24 cellular contexts compared by ENCODE assay signal in the genomic region with DNA sequence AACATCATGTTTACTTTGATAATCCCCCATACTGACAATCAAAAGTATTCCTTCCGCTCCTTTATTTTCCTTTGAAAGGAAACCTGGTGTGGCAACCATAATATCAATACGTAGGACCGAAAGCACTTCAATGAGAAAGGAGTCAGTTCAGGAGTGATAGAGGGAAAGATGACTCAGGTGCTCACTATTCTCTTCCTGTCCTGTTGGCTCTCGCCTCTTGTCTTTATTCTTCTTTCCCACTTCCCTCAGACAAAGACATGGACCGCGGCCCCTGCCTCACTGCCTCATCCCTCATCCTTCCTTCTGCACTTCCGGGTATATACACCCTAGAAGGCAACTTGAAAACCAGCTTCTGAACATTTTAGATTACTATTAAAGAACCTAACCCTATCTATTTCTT. TPM values are rescaled to one million over a fixed set of nuclear protein-coding genes. Genes with fewer than 3 reads are reported as not detected.
"Had no signal": no experiment of that assay in that cellular context is flagged by ENCODE, and none has a peak within 500 bp of the region (broad histone marks: within the 10 kb centered on the region; RNA-seq: fewer than 3 reads in every experiment).

No MANE protein-coding gene starts in this region.

- H3K27me3 Mint-ChIP-seq: activated naive CD4-positive, alpha-beta T cell treated with anti-CD3 and anti-CD28 coated beads, Interleukin-2, amount 50 U/mL, for 24 hours had no signal

- H3K4me3 Mint-ChIP-seq: activated naive CD4-positive, alpha-beta T cell treated with anti-CD3 and anti-CD28 coated beads, Interleukin-2, amount 50 U/mL, for 24 hours; endodermal cell; neural progenitor cell had no signal

- H3K27ac ChIP-seq: dorsolateral prefrontal cortex, left ventricle myocardium inferior, neural progenitor cell, prostate gland, right atrium auricular region, tibial nerve, vagina had no signal

- DNase-seq: activated CD4-positive, alpha-beta T cell treated with anti-CD3 and anti-CD28 coated beads, Interleukin-2, amount 50 U/mL, for 1 hour; activated CD8-positive, alpha-beta memory T cell treated with anti-CD3 and anti-CD28 coated beads for 24 hours; activated effector memory CD4-positive, alpha-beta T cell treated with anti-CD3 and anti-CD28 coated beads, Interleukin-2, amount 50 U/mL, for 16 hours; amniotic stem cell; dorsolateral prefrontal cortex; endodermal cell; head of caudate nucleus; left ventricle myocardium inferior; SK-N-SH; stimulated activated CD4-positive, alpha-beta T cell treated with anti-CD3 and anti-CD28 coated beads, Interleukin-12 subunit alpha, Interleukin-12 subunit beta, amount 100 ng/mL, for 4 hours; stimulated activated CD4-positive, alpha-beta T cell treated with anti-CD3 and anti-CD28 coated beads, Interleukin-1b, Interleukin-23, amount 100 ng/mL, for 48 hours; stimulated activated CD8-positive, alpha-beta memory T cell treated with anti-CD3 and anti-CD28 coated beads, Interleukin-4, amount 100 ng/mL, for 48 hours; stimulated activated naive CD4-positive, alpha-beta T cell treated with Interleukin-2 at 50 U/mL for 16 hours; T1000 had no signal

- FAIRE-seq: colon, frontal cortex had no signal

- ATAC-seq: activated CD4-positive, CD25-positive, alpha-beta regulatory T cell treated with anti-CD3 and anti-CD28 coated beads, Interleukin-2, amount 50 U/mL, for 24 hours had no signal

- H3K36me3 Mint-ChIP-seq: neural progenitor cell had no signal

- H3K9me3 Mint-ChIP-seq: activated naive CD4-positive, alpha-beta T cell treated with anti-CD3 and anti-CD28 coated beads, Interleukin-2, amount 50 U/mL, for 24 hours; endodermal cell; neural progenitor cell had no signal

- H3K27ac Mint-ChIP-seq: activated naive CD4-positive, alpha-beta T cell treated with anti-CD3 and anti-CD28 coated beads, Interleukin-2, amount 50 U/mL, for 24 hours; endodermal cell; neural progenitor cell had no signal

RNA-seq across cellular contexts. Expression of gene TNIP3, which starts 49.8 kb away (rescaled TPM):
- total RNA-seq: cardiac septum, left ventricle myocardium inferior, prostate gland, right atrium auricular region, vagina had no signal
